Comparison of ENCODE assay signal across 28 cellular contexts in the genomic region with DNA sequence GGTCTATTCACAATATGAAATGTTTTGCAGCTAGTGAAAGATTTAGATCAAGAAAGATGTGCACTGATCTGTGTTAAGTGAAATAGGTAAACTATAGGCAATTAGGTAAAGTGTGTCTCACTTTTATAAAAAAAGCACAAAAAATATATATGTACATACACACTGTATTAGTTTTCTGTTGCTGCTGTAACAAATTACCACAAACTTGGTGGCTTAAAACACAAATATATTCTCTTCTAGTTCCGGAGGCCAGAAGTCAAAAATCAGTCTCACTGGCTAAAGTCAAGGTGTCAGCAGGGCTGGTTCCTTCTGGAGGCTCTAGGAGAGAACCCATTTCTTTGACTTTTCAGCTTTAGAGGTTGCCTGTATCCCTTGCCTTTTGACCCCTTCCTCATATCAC.
"Had no signal": no experiment of that assay in that cellular context is flagged by ENCODE, and none has a peak within 500 bp of the region (broad histone marks: within the 10 kb centered on the region; RNA-seq: fewer than 3 reads in every experiment).

No MANE protein-coding gene starts in this region.

- H3K27ac ChIP-seq: ascending aorta, breast epithelium, cardiac muscle cell, coronary artery, dorsolateral prefrontal cortex, esophagus muscularis mucosa, foreskin keratinocyte, gastrocnemius medialis, heart left ventricle had no signal

- DNase-seq: activated CD4-positive, alpha-beta memory T cell treated with anti-CD3 and anti-CD28 coated beads for 36 hours; activated CD4-positive, alpha-beta T cell treated with anti-CD3 and anti-CD28 coated beads for 36 hours; activated CD4-positive, alpha-beta T cell treated with anti-CD3 and anti-CD28 coated beads, Interleukin-2, amount 10 ng/mL, durations not matched to agents 24 days and 14 days; activated CD4-positive, CD25-positive, alpha-beta regulatory T cell; activated CD4-positive, CD25-positive, alpha-beta regulatory T cell treated with anti-CD3 and anti-CD28 coated beads, Interleukin-2, amount 50 U/mL, for 72 hours; activated CD8-positive, alpha-beta memory T cell treated with anti-CD3 and anti-CD28 coated beads, Interleukin-2, amount 10 ng/mL, durations not matched to agents 7 days and 5 days; activated CD8-positive, alpha-beta memory T cell treated with anti-CD3 and anti-CD28 coated beads, Interleukin-2, amount 50 U/mL, for 4 hours; activated CD8-positive, alpha-beta T cell treated with anti-CD3 and anti-CD28 coated beads, Interleukin-2, amount 10 ng/mL, durations not matched to agents 7 days and 5 days; activated effector memory CD4-positive, alpha-beta T cell treated with anti-CD3 and anti-CD28 coated beads, Interleukin-2, amount 50 U/mL, for 16 hours; activated naive CD4-positive, alpha-beta T cell treated with anti-CD3 and anti-CD28 coated beads for 36 hours; activated naive CD8-positive, alpha-beta T cell treated with anti-CD3 and anti-CD28 coated beads for 36 hours; activated naive CD8-positive, alpha-beta T cell treated with anti-CD3 and anti-CD28 coated beads, Interleukin-2, amount 50 U/mL, for 24 hours; activated T-cell treated with anti-CD3 and anti-CD28 coated beads, Interleukin-2, amount 50 U/mL, for 1 hour; activated T-cell treated with anti-CD3 and anti-CD28 coated beads, Interleukin-2, amount 50 U/mL, for 48 hours; dorsolateral prefrontal cortex; effector memory CD4-positive, alpha-beta T cell; endodermal cell; erythroblast; foreskin keratinocyte; gastrocnemius medialis; glutamatergic neuron; heart left ventricle; T-helper 2 cell had no signal

- H3K4me1 ChIP-seq: ascending aorta, gastrocnemius medialis had no signal

- ATAC-seq: activated CD4-positive, alpha-beta T cell treated with anti-CD3 and anti-CD28 coated beads for 36 hours; activated CD8-positive, alpha-beta memory T cell treated with anti-CD3 and anti-CD28 coated beads, Interleukin-2, amount 10 ng/mL, durations not matched to agents 7 days and 5 days; activated CD8-positive, alpha-beta T cell treated with anti-CD3 and anti-CD28 coated beads, Interleukin-2, amount 10 ng/mL, durations not matched to agents 7 days and 5 days; activated naive CD8-positive, alpha-beta T cell treated with anti-CD3 and anti-CD28 coated beads, Interleukin-2, amount 50 U/mL, for 24 hours; foreskin keratinocyte; gastrocnemius medialis had no signal

- H3K4me3 ChIP-seq: ascending aorta, breast epithelium, cardiac muscle cell, coronary artery, dorsolateral prefrontal cortex, esophagus muscularis mucosa, gastrocnemius medialis, heart left ventricle had no signal

- H3K27me3 ChIP-seq: ascending aorta, breast epithelium, cardiac muscle cell, dorsolateral prefrontal cortex, esophagus muscularis mucosa, foreskin keratinocyte, gastrocnemius medialis, heart left ventricle had no signal

- H3K9me3 ChIP-seq: ascending aorta, breast epithelium, esophagus muscularis mucosa, gastrocnemius medialis, heart left ventricle had no signal

- H3K36me3 ChIP-seq: breast epithelium, cardiac muscle cell had no signal
